In genomic region chr10:102644066-102644645, GRCh38 we compare ENCODE assay signal across 8 cellular contexts. TPM values are rescaled to one million over a fixed set of nuclear protein-coding genes. Genes with fewer than 3 reads are reported as not detected.
DNase-seq lines count a peak whose midpoint lies in the region; ATAC-seq, FAIRE-seq and TF ChIP-seq lines count a peak whose summit lies in the region.

Gene TRIM8, plus strand, starts transcription at chr10:102644479. Its CDS starts 139 bp downstream, at chr10:102644618.

- peaks cover 42% of the 10 kb centered on the region for H3K4me1 ChIP-seq in SJSA1 (replicated peaks)
- H3K4me1 ChIP-seq in left ventricle myocardium inferior: peaks cover 66% of the 10 kb centered on the region

- TF ChIP-seq CTCF in AG09309 (IDR thresholded peaks at IDR 0.05; ENCODE audit: control insufficient read depth, insufficient read depth, low read depth, low read length, missing control alignments) (no peak), left ventricle myocardium inferior (IDR thresholded peaks at IDR 0.05; ENCODE audit: borderline replicate concordance) (no peak), retinal pigment epithelial cell (conservative IDR thresholded peaks at IDR 0.05; ENCODE audit: low read depth, low read length) (no peak)

- TF ChIP-seq POLR2A in H54 (IDR thresholded peaks at IDR 0.05; ENCODE audit: low read depth, low read length): peak; percentile 33

- H3K27me3 ChIP-seq in SJSA1 (replicated peaks) (no peaks in the 10 kb centered on the region), left ventricle myocardium inferior (ENCODE audit: low read depth) (no peaks in the 10 kb centered on the region)

- no peak for ATAC-seq in GM19324 (IDR thresholded peaks at IDR 0.05; ENCODE audit: low FRiP score, unreplicated experiment)

- H3K36me3 ChIP-seq in SJSA1 (peaks cover 50% of the 10 kb centered on the region), left ventricle myocardium inferior (no peaks in the 10 kb centered on the region)

- H3K27ac ChIP-seq in SJSA1: peak within 1 kb of the TSS; percentile 88
- peak within 1 kb of the TSS; percentile 87 for H3K27ac ChIP-seq in adipose tissue (ENCODE audit: low read depth, low read length)
- peak within 1 kb of the TSS; percentile 99 for H3K27ac ChIP-seq in left ventricle myocardium inferior (replicated peaks)

- H3K4me3 ChIP-seq in AG09309 (ENCODE audit: control insufficient read depth, low read depth, low read length): peak within 1 kb of the TSS; percentile 83
- H3K4me3 ChIP-seq in SJSA1: peak within 1 kb of the TSS; percentile 93
- H3K4me3 ChIP-seq in left ventricle myocardium inferior: peak within 1 kb of the TSS; percentile 82
- peak within 1 kb of the TSS; percentile 89 for H3K4me3 ChIP-seq in retinal pigment epithelial cell (ENCODE audit: low read length)

- intact Hi-C loops in left ventricle myocardium inferior (cut with micrococcal nuclease): no loop called here

- H3K9me3 ChIP-seq in SJSA1 (replicated peaks) (no peaks in the 10 kb centered on the region), left ventricle myocardium inferior (replicated peaks) (no peaks in the 10 kb centered on the region)

- DNase-seq in AG09309 (ENCODE audit: low read depth) (no peak), H54 (ENCODE audit: insufficient read length, low spot score) (no peak), SJSA1 (ENCODE audit: low read depth in 1 of 2, low spot score in 2 of 2) (peak in 1 of 2 experiments; percentile 67), left ventricle myocardium inferior (peak; percentile 53), retinal pigment epithelial cell (ENCODE audit: low read depth) (no peak), NCI-H2029 treated with DMSO at 0.1 percent for 48 hours (lab: John Stamatoyannopoulos, UW) (no peak)

- 0 to 2% (median 0%) methylated on average over 41 to 80 of the region's 80 CpGs for WGBS in adipose tissue, 3 donors

- FAIRE-seq in H54 (lab: Jason Lieb, UNC): no peak

RNA-seq across cellular contexts. Expression of gene TRIM8, which starts in this region (rescaled TPM):
- total RNA-seq in SJSA1 (2014; rRNA removed; shearing (Covaris generic)): 77.2 and 93.3 TPM in 2 replicates
- polyA plus RNA-seq in adipose tissue: 100 to 1,000 TPM in 2 of 3 donors, 10 to 100 TPM in 1; 76.1 to 174 (median 115) TPM
- total RNA-seq in left ventricle myocardium inferior: 95.1 TPM
